1 cellular context compared by ENCODE assay signal in the genomic region with DNA sequence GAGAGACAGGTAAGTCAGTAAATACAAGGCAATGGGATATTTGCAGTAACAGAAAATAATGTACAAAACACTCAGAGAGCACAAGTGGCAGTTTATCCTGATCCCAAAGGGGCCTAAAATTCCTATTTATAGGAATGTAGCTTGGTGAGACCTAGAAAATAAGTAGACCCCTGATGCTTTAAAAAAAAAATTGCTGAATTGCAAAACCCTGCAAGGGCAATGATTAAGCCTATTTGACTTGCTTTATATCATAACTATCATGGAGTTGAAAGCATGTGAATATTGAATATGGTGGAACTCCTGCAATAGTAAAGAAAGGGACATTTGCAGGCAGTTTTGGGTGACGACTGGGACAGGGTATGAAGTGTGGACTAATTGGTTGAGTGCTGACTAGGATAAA.
TF ChIP-seq lines count a peak whose summit lies in the region.

No MANE protein-coding gene starts in this region.

TF ChIP-seq in SK-N-SH, 30 proteins besides CTCF, POLR2A, EP300 and RAD21 (continued from another document):
- no peak for TF ChIP-seq REST (IDR thresholded peaks at IDR 0.05; ENCODE audit: low read depth, low read length)
- no peak for TF ChIP-seq CHD2 (IDR thresholded peaks at IDR 0.05; ENCODE audit: low read length, partially characterized antibody)
- TF ChIP-seq NRF1 (IDR thresholded peaks at IDR 0.05; ENCODE audit: low read depth, low read length), result no peak
- TF ChIP-seq RCOR1 (IDR thresholded peaks at IDR 0.05; ENCODE audit: low read length), result no peak
- no peak for TF ChIP-seq TAF1 (IDR thresholded peaks at IDR 0.05; ENCODE audit: borderline replicate concordance, low read depth, low read length)
- no peak for TF ChIP-seq ELF1 (IDR thresholded peaks at IDR 0.05)
- TF ChIP-seq TEAD4 (IDR thresholded peaks at IDR 0.05; ENCODE audit: borderline replicate concordance, insufficient read depth), result no peak
- no peak for TF ChIP-seq EZH2phosphoT487 (IDR thresholded peaks at IDR 0.05; ENCODE audit: borderline replicate concordance, low read depth)
